Comparison of ENCODE assay signal across 12 cellular contexts in genomic region chr9:19371942-19372341, GRCh38.
DNase-seq lines count a peak whose midpoint lies in the region; ATAC-seq and TF ChIP-seq lines count a peak whose summit lies in the region.
"Had no signal": no experiment of that assay in that cellular context is flagged by ENCODE, and none has a peak within 500 bp of the region (broad histone marks: within the 10 kb centered on the region; RNA-seq: fewer than 3 reads in every experiment).

No MANE protein-coding gene starts in this region.

- H3K27me3 ChIP-seq in HUES48 (ENCODE audit: control insufficient read depth, insufficient read depth, low read length) (no peaks in the 10 kb centered on the region), RWPE2 (ENCODE audit: insufficient read depth, poor library complexity, severe bottlenecking) (no peaks in the 10 kb centered on the region), MM.1S (replicated peaks; ENCODE audit: insufficient read depth, low read length) (no peaks in the 10 kb centered on the region)

- H3K4me2 ChIP-seq in MM.1S (ENCODE audit: low read depth, low read length), result no peak overlapping the region

- no peak overlapping the region for H2AFZ ChIP-seq in MM.1S (ENCODE audit: low read length)

- H3K9me2 ChIP-seq in MM.1S (replicated peaks; ENCODE audit: insufficient read depth, low read length), result no peaks in the 10 kb centered on the region

- peaks cover 21% of the 10 kb centered on the region for H3F3A ChIP-seq in MM.1S (ENCODE audit: insufficient read depth, low read length)

- H3K27ac ChIP-seq in C4-2B, result no peak overlapping the region
- peak overlapping the region; percentile 56 for H3K27ac ChIP-seq in HUES48 (ENCODE audit: low read depth, low read length)
- H3K27ac ChIP-seq in RWPE2 (ENCODE audit: poor library complexity, severe bottlenecking), result peak overlapping the region; percentile 2
- H3K27ac ChIP-seq in MM.1S (ENCODE audit: low read length), result no peak overlapping the region

- H3K9me3 ChIP-seq in HUES48 (ENCODE audit: control insufficient read depth, insufficient read depth, low read length) (no peaks in the 10 kb centered on the region), RWPE2 (ENCODE audit: severe bottlenecking) (no peaks in the 10 kb centered on the region), MM.1S (replicated peaks; ENCODE audit: insufficient read depth, low read length) (no peaks in the 10 kb centered on the region)

- H3K36me3 ChIP-seq in HUES48 (ENCODE audit: control insufficient read depth, insufficient read depth, low read length) (peaks cover 78% of the 10 kb centered on the region), RWPE2 (ENCODE audit: low read depth) (peaks cover 65% of the 10 kb centered on the region), MM.1S (replicated peaks; ENCODE audit: insufficient read depth, low read length) (no peaks in the 10 kb centered on the region)

- no peaks in the 10 kb centered on the region for H4K20me1 ChIP-seq in MM.1S (ENCODE audit: insufficient read depth, low read length)

- 0 out of 2 replicates have a peak, but pooled peaks cover 3% of the 10 kb centered on the region for H3K79me2 ChIP-seq in MM.1S (ENCODE audit: low read length)

- no peaks in the 10 kb centered on the region for H3K4me1 ChIP-seq in HUES48 (ENCODE audit: control insufficient read depth, insufficient read depth, low read length)
- no peaks in the 10 kb centered on the region for H3K4me1 ChIP-seq in RWPE2 (ENCODE audit: insufficient read depth, poor library complexity, severe bottlenecking)
- H3K4me1 ChIP-seq in MM.1S (ENCODE audit: low read length), result no peaks in the 10 kb centered on the region

- DNase-seq in RWPE2 (ENCODE audit: low spot score) (no peak), fibroblast of the conjunctiva (ENCODE audit: low read depth) (peak; percentile 8), MM.1S (no peak), cortex of kidney (lab: John Stamatoyannopoulos, UW) (no peak)
- DNase-seq in activated T-cell treated with anti-CD3 and anti-CD28 coated beads, Interleukin-2, amount 50 U/mL, for 48 hours, result no peak
- DNase-seq: activated T-cell treated with anti-CD3 and anti-CD28 coated beads, Interleukin-2, amount 50 U/mL, for 1 hour; NCI-H1105 treated with DMSO at 0.1 percent for 48 hours; nephron progenitor cell; stimulated activated CD8-positive, alpha-beta memory T cell treated with anti-CD3 and anti-CD28 coated beads, Interleukin-4, amount 100 ng/mL, for 48 hours had no signal

- H3K9ac ChIP-seq in HUES48 (ENCODE audit: low read depth, low read length) (no peak overlapping the region), MM.1S (ENCODE audit: low read length) (no peak overlapping the region)

- H3K4me3 ChIP-seq in HUES48 (ENCODE audit: low read depth, low read length) (no peak overlapping the region), RWPE2 (ENCODE audit: severe bottlenecking) (no peak overlapping the region), MM.1S (ENCODE audit: low read length) (no peak overlapping the region)

- TF ChIP-seq CTCF in C4-2B (conservative IDR thresholded peaks at IDR 0.05) (peak; percentile 40), RWPE2 (IDR thresholded peaks at IDR 0.05; ENCODE audit: poor library complexity, severe bottlenecking) (peak; percentile 11), MM.1S (IDR thresholded peaks at IDR 0.05; ENCODE audit: low read length) (no peak)

- peak; percentile 52 for ATAC-seq in RWPE2 (ENCODE audit: low read depth)
- no peak for ATAC-seq in HG02870 (IDR thresholded peaks at IDR 0.05; ENCODE audit: unreplicated experiment)

Comparison
In these comparisons a context has a peak if more than half of its experiments do, and no peak if none do; other contexts are left out.
1. H3K27ac ChIP-seq: peak in HUES48 (single experiment) and RWPE2 (single experiment); none in C4-2B (single experiment) and MM.1S (single experiment).